In the genomic region with DNA sequence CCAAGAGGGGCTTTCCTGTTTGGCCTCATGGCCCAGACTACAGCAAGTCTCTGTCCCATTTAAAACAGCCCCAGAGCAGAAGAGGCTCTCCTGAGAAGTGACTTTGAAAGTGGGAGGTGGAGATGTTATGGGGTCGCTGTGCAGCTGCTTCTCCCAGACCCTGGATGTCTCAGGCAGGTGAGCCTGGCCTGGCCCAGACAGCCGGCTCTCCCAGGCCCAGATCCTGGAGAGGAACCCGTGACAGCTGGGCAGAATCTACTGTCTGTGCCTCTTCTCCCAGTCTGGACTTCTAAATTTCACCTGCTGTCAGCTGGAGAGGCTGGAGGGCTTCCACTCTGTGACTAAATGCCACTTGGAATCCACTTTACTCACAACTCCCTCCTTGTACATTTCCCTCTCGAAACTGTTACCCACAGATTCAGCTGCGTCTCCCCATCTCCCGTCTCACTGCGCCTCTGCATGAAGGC, we compare ENCODE assay signal across 8 cellular contexts. TPM values are rescaled to one million over a fixed set of nuclear protein-coding genes. Genes with fewer than 3 reads are reported as not detected.
A peak's percentile ranks its signal among the peaks of the same experiment; 100 is the strongest.
DNase-seq lines count a peak whose midpoint lies in the region; ATAC-seq and TF ChIP-seq lines count a peak whose summit lies in the region.

No MANE protein-coding gene starts in this region.

- no peaks in the 10 kb centered on the region for H3K27me3 Mint-ChIP-seq in activated CD8-positive, alpha-beta memory T cell treated with anti-CD3 and anti-CD28 coated beads, Interleukin-2, amount 10 ng/mL, durations not matched to agents 7 days and 5 days
- no peaks in the 10 kb centered on the region for H3K27me3 Mint-ChIP-seq in activated T-helper 2 cell treated with anti-CD3 and anti-CD28 coated beads, Interferon-gamma antibody, Interleukin-2, Interleukin-4, amounts not matched to agents 10 μg/mL and 5 μg/mL and 100 μg/mL, durations not matched to agents 14 hours and 24 hours and 36 hours (ENCODE audit: low read depth)

- no peaks in the 10 kb centered on the region for H3K9me3 ChIP-seq in liver (ENCODE audit: control insufficient read depth in 4 of 4, low read length in 3 of 4)
- no peaks in the 10 kb centered on the region for H3K9me3 ChIP-seq in thymus (ENCODE audit: control insufficient read depth)

- no peak for TF ChIP-seq RAD21 in liver (IDR thresholded peaks at IDR 0.05)

- H3K4me3 ChIP-seq in liver (ENCODE audit: low read depth in 1 of 3, low read length in 3 of 3): no peak overlapping the region
- H3K4me3 ChIP-seq in thymus (ENCODE audit: low read length): peak overlapping the region; percentile 52

- CTCF ChIA-PET in activated CD8-positive, alpha-beta memory T cell treated with anti-CD3 and anti-CD28 coated beads, Interleukin-2, amount 10 ng/mL, durations not matched to agents 7 days and 5 days (lab: Charles Lee): interaction anchor here (0.5 to 9.6 kb wide), 9 partner anchors 9 to 108 kb away, joined by 3 to 177 read pairs (median 8); a partner anchor contains a TSS

- H3K27ac ChIP-seq in liver (ENCODE audit: low read depth in 1 of 2, low read length in 2 of 2) (peak overlapping the region; percentile 70 to 71), thymus (ENCODE audit: low read depth) (peak overlapping the region; percentile 99)

- intact Hi-C loops in activated T-helper 2 cell treated with anti-CD3 and anti-CD28 coated beads, Interferon-gamma antibody, Interleukin-2, Interleukin-4, amounts not matched to agents 10 μg/mL and 5 μg/mL and 100 μg/mL, durations not matched to agents 14 hours and 24 hours and 36 hours (cut with micrococcal nuclease): loop anchor here (1.0 to 10.0 kb wide), 2 partner anchors 14 to 1099 kb away; a partner anchor contains a TSS

- no peak for TF ChIP-seq CTCF in liver (IDR thresholded peaks at IDR 0.05; ENCODE audit: low read depth, low read length, missing input control)

- WGBS in liver: 70% methylated on average over 7 of the region's 7 CpGs
- WGBS in thymus: 13% methylated on average over 7 of the region's 7 CpGs

- H3K27me3 ChIP-seq in liver (ENCODE audit: control insufficient read depth in 4 of 4, insufficient read depth in 4 of 4, low read length in 3 of 4) (no peaks in the 10 kb centered on the region), thymus (ENCODE audit: control insufficient read depth, insufficient read depth) (no peaks in the 10 kb centered on the region)

- H3K4me1 ChIP-seq in liver (ENCODE audit: control insufficient read depth in 4 of 4, insufficient read depth in 4 of 4, low read length in 3 of 4) (peaks cover 0 to 7% (median 2%) of the 10 kb centered on the region in 4 donors), thymus (ENCODE audit: control insufficient read depth, insufficient read depth, low read length) (peaks cover 31% of the 10 kb centered on the region)

- H3K9me3 Mint-ChIP-seq in activated CD8-positive, alpha-beta memory T cell treated with anti-CD3 and anti-CD28 coated beads, Interleukin-2, amount 10 ng/mL, durations not matched to agents 7 days and 5 days (ENCODE audit: low read depth): no peaks in the 10 kb centered on the region
- H3K9me3 Mint-ChIP-seq in activated T-helper 2 cell treated with anti-CD3 and anti-CD28 coated beads, Interferon-gamma antibody, Interleukin-2, Interleukin-4, amounts not matched to agents 10 μg/mL and 5 μg/mL and 100 μg/mL, durations not matched to agents 14 hours and 24 hours and 36 hours: no peaks in the 10 kb centered on the region

- peaks cover 14% of the 10 kb centered on the region for H3K36me3 Mint-ChIP-seq in activated CD8-positive, alpha-beta memory T cell treated with anti-CD3 and anti-CD28 coated beads, Interleukin-2, amount 10 ng/mL, durations not matched to agents 7 days and 5 days
- H3K36me3 Mint-ChIP-seq in activated T-helper 2 cell treated with anti-CD3 and anti-CD28 coated beads, Interferon-gamma antibody, Interleukin-2, Interleukin-4, amounts not matched to agents 10 μg/mL and 5 μg/mL and 100 μg/mL, durations not matched to agents 14 hours and 24 hours and 36 hours (ENCODE audit: low read depth): peaks cover 29% of the 10 kb centered on the region

- peaks cover 66% of the 10 kb centered on the region for H3K4me1 Mint-ChIP-seq in activated CD8-positive, alpha-beta memory T cell treated with anti-CD3 and anti-CD28 coated beads, Interleukin-2, amount 10 ng/mL, durations not matched to agents 7 days and 5 days
- peaks cover 29% of the 10 kb centered on the region for H3K4me1 Mint-ChIP-seq in activated T-helper 2 cell treated with anti-CD3 and anti-CD28 coated beads, Interferon-gamma antibody, Interleukin-2, Interleukin-4, amounts not matched to agents 10 μg/mL and 5 μg/mL and 100 μg/mL, durations not matched to agents 14 hours and 24 hours and 36 hours (ENCODE audit: low read depth)

- peaks cover 0 to 2% (median 0%) of the 10 kb centered on the region in 4 donors for H3K36me3 ChIP-seq in liver (ENCODE audit: control insufficient read depth in 4 of 4, insufficient read depth in 3 of 4, low read depth in 1 of 4, low read length in 3 of 4)
- peaks cover 24% of the 10 kb centered on the region for H3K36me3 ChIP-seq in thymus (ENCODE audit: control insufficient read depth, insufficient read depth)

- no peak for DNase-seq in activated CD8-positive, alpha-beta memory T cell treated with anti-CD3 and anti-CD28 coated beads, Interleukin-2, amount 10 ng/mL, durations not matched to agents 7 days and 5 days
- no peak for DNase-seq in activated CD8-positive, alpha-beta memory T cell treated with anti-CD3 and anti-CD28 coated beads, Interleukin-2, amount 50 U/mL, for 4 hours
- no peak for DNase-seq in activated T-helper 2 cell treated with anti-CD3 and anti-CD28 coated beads, Interferon-gamma antibody, Interleukin-2, Interleukin-4, amounts not matched to agents 10 μg/mL and 5 μg/mL and 100 μg/mL, durations not matched to agents 14 hours and 24 hours and 36 hours (ENCODE audit: low spot score)
- DNase-seq in NCI-H510A treated with DMSO at 0.1 percent for 48 hours (lab: John Stamatoyannopoulos, UW): no peak
- no peak for DNase-seq in mesenteric fat pad (ENCODE audit: low spot score)
- no peak for DNase-seq in cerebellar nuclear complex (lab: John Stamatoyannopoulos, UW)

- H3K27ac Mint-ChIP-seq in activated CD8-positive, alpha-beta memory T cell treated with anti-CD3 and anti-CD28 coated beads, Interleukin-2, amount 10 ng/mL, durations not matched to agents 7 days and 5 days: peak overlapping the region; percentile 98
- H3K27ac Mint-ChIP-seq in activated T-helper 2 cell treated with anti-CD3 and anti-CD28 coated beads, Interferon-gamma antibody, Interleukin-2, Interleukin-4, amounts not matched to agents 10 μg/mL and 5 μg/mL and 100 μg/mL, durations not matched to agents 14 hours and 24 hours and 36 hours: peak overlapping the region; percentile 98

- peak overlapping the region in 1 of 2 donors; percentile 42 for H3K9ac ChIP-seq in liver (ENCODE audit: low read depth in 1 of 2, low read length in 2 of 2)

- no peak for ATAC-seq in activated CD8-positive, alpha-beta memory T cell treated with anti-CD3 and anti-CD28 coated beads, Interleukin-2, amount 10 ng/mL, durations not matched to agents 7 days and 5 days

- peak overlapping the region; percentile 80 for H3K4me3 Mint-ChIP-seq in activated CD8-positive, alpha-beta memory T cell treated with anti-CD3 and anti-CD28 coated beads, Interleukin-2, amount 10 ng/mL, durations not matched to agents 7 days and 5 days
- peak overlapping the region; percentile 86 for H3K4me3 Mint-ChIP-seq in activated T-helper 2 cell treated with anti-CD3 and anti-CD28 coated beads, Interferon-gamma antibody, Interleukin-2, Interleukin-4, amounts not matched to agents 10 μg/mL and 5 μg/mL and 100 μg/mL, durations not matched to agents 14 hours and 24 hours and 36 hours (ENCODE audit: low read depth)

TF ChIP-seq in liver, 16 proteins besides CTCF, POLR2A, EP300 and RAD21 (continues in another document):
- TF ChIP-seq RXRA (IDR thresholded peaks at IDR 0.05) (no peak), GABPA (IDR thresholded peaks at IDR 0.05 in 1 of 2, conservative IDR thresholded peaks at IDR 0.05 in 1 of 2) (no peak), SP1 (IDR thresholded peaks at IDR 0.05) (no peak)
- TF ChIP-seq, protein P1, sequence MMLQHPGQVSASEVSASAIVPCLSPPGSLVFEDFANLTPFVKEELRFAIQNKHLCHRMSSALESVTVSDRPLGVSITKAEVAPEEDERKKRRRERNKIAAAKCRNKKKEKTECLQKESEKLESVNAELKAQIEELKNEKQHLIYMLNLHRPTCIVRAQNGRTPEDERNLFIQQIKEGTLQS (IDR thresholded peaks at IDR 0.05): no peak

RNA-seq across cellular contexts. Expression of a gene that starts 20.5 kb away (rescaled TPM):
- total RNA-seq in activated CD8-positive, alpha-beta memory T cell treated with anti-CD3 and anti-CD28 coated beads, Interleukin-2, amount 10 ng/mL, durations not matched to agents 7 days and 5 days: 10 to 100 TPM; 76.8 to 80.0 TPM
- total RNA-seq in activated T-helper 2 cell treated with anti-CD3 and anti-CD28 coated beads, Interferon-gamma antibody, Interleukin-2, Interleukin-4, amounts not matched to agents 10 μg/mL and 5 μg/mL and 100 μg/mL, durations not matched to agents 14 hours and 24 hours and 36 hours: 55.3 and 55.5 TPM in 2 replicates
- total RNA-seq in liver: 1 to 10 TPM; 2.1 to 6.6 TPM
- 1 to 10 TPM in 1 of 2 donors, under 1 TPM in 1; 0.25 to 1.2 TPM for polyA plus RNA-seq in liver
- 28.2 TPM for polyA plus RNA-seq in thymus
- total RNA-seq in mesenteric fat pad: 6.3 TPM

RNA-seq across cellular contexts. Expression of a gene that starts 33.8 kb away (rescaled TPM):
- not detected for total RNA-seq in activated CD8-positive, alpha-beta memory T cell treated with anti-CD3 and anti-CD28 coated beads, Interleukin-2, amount 10 ng/mL, durations not matched to agents 7 days and 5 days
- total RNA-seq in activated T-helper 2 cell treated with anti-CD3 and anti-CD28 coated beads, Interferon-gamma antibody, Interleukin-2, Interleukin-4, amounts not matched to agents 10 μg/mL and 5 μg/mL and 100 μg/mL, durations not matched to agents 14 hours and 24 hours and 36 hours: 0.21 TPM in 1 of 2 replicates, not detected in the other
- total RNA-seq in liver (under 1 TPM; 0.51 to 0.59 TPM), mesenteric fat pad (13.9 TPM)
- polyA plus RNA-seq in liver (under 1 TPM in 1 of 2 donors, not detected in 1; 0.18 TPM), thymus (0.96 TPM)
